26 cellular contexts compared by ENCODE assay signal in the genomic region with DNA sequence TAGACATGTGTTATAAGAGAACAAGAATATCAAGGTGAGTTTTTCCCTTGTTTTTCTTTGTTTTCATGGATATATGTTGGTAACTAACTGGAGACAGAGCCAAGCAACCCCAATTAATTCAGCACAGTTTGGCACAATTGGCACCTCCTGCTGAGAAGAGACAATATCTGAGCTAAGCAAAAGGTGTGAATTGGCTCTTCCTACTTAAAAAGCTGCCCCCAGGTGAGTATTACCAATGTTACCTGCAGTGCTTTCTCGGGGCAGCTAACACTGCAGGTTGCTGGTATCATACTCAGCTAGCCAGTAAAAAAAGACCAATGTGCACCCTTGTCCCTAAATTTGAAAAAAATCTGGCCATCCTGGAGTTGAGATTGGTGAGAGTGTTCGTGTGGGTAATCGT.
DNase-seq lines count a peak whose midpoint lies in the region; ATAC-seq and TF ChIP-seq lines count a peak whose summit lies in the region.
"Had no signal": no experiment of that assay in that cellular context is flagged by ENCODE, and none has a peak within 500 bp of the region (broad histone marks: within the 10 kb centered on the region; RNA-seq: fewer than 3 reads in every experiment).

No MANE protein-coding gene starts in this region.

- H3F3A ChIP-seq in GM23338 (replicated peaks; ENCODE audit: low read depth): no peaks in the 10 kb centered on the region
- no peaks in the 10 kb centered on the region for H3F3A ChIP-seq in neural progenitor cell (ENCODE audit: low read depth)

- DNase-seq in GM23338 (ENCODE audit: low spot score) (peak; percentile 16), NCI-H2081 (lab: John Stamatoyannopoulos, UW) (peak; percentile 86 to 96), WTC11 (ENCODE audit: low spot score) (no peak), neural progenitor cell (ENCODE audit: low spot score) (peak; percentile 31), NCI-H1092 (lab: John Stamatoyannopoulos, UW) (no peak), left ventricle myocardium inferior (no peak)
- no peak for DNase-seq in activated CD8-positive, alpha-beta memory T cell treated with anti-CD3 and anti-CD28 coated beads for 24 hours
- DNase-seq: AML-193; Caco-2; CD4-positive, alpha-beta memory T cell; GDM1; GM23248; NCI-H1048; NCI-H1694; NCI-H2029 treated with DMSO at 0.1 percent for 48 hours; NCI-H2171; NCI-H226; NCI-H510A treated with DMSO at 0.1 percent for 48 hours; OCI-M1; Peyer's patch; SHP77 treated with DMSO at 0.1 percent for 48 hours; T-helper 1 cell had no signal

- no peak overlapping the region for H3K27ac ChIP-seq in GM23338 (ENCODE audit: low read depth)
- H3K27ac ChIP-seq in neural progenitor cell: no peak overlapping the region
- no peak overlapping the region for H3K27ac ChIP-seq in left ventricle myocardium inferior (replicated peaks)
- H3K27ac ChIP-seq: A549; BLaER1 treated with 17β-estradiol and CSF1 and Interleukin-3, amounts not matched to agents 10 nM and 100 nM; GM23248; Peyer's patch had no signal

- H3K4me1 Mint-ChIP-seq in GM23338: peaks cover 8% of the 10 kb centered on the region
- peaks cover 8% of the 10 kb centered on the region for H3K4me1 Mint-ChIP-seq in WTC11
- H3K4me1 Mint-ChIP-seq in neural progenitor cell: peaks cover 9% of the 10 kb centered on the region
- H3K4me1 Mint-ChIP-seq: CD4-positive, alpha-beta memory T cell had no signal

- no peak overlapping the region for H3K9ac ChIP-seq in neural progenitor cell
- H3K9ac ChIP-seq: BLaER1 treated with 17β-estradiol and CSF1 and Interleukin-3, amounts not matched to agents 10 nM and 100 nM; GM23248 had no signal

- H3K9me2 ChIP-seq in GM23338 (ENCODE audit: insufficient read depth): no peaks in the 10 kb centered on the region

- POLR2A ChIA-PET in WTC11 (lab: Charles Lee): no interaction called here

- no peak overlapping the region for H3K27ac Mint-ChIP-seq in GM23338
- no peak overlapping the region for H3K27ac Mint-ChIP-seq in WTC11
- H3K27ac Mint-ChIP-seq in neural progenitor cell: no peak overlapping the region
- H3K27ac Mint-ChIP-seq: CD4-positive, alpha-beta memory T cell had no signal

- no peaks in the 10 kb centered on the region for H4K20me1 ChIP-seq in GM23338 (replicated peaks; ENCODE audit: insufficient read depth)
- no peaks in the 10 kb centered on the region for H4K20me1 ChIP-seq in neural progenitor cell (ENCODE audit: low read depth)
- H4K20me1 ChIP-seq: BLaER1 treated with 17β-estradiol and CSF1 and Interleukin-3, amounts not matched to agents 10 nM and 100 nM had no signal

- H2AFZ ChIP-seq in GM23338: no peak overlapping the region
- no peak overlapping the region for H2AFZ ChIP-seq in neural progenitor cell (replicated peaks)
- H2AFZ ChIP-seq: GM23248 had no signal

- ATAC-seq in GM23338 (peak; percentile 80), WTC11 (peak; percentile 34; the same call in 1 of the 2 replicates)
- ATAC-seq: A549, GM12878 had no signal

- TF ChIP-seq CTCF in GM23338 (conservative IDR thresholded peaks at IDR 0.05; ENCODE audit: low read depth in 2 of 2) (no peak), WTC11 (IDR thresholded peaks at IDR 0.05) (no peak), neural progenitor cell (IDR thresholded peaks at IDR 0.05) (no peak), left ventricle myocardium inferior (IDR thresholded peaks at IDR 0.05; ENCODE audit: borderline replicate concordance) (no peak)

- intact Hi-C loops in left ventricle myocardium inferior (cut with micrococcal nuclease): no loop called here

- CTCF ChIA-PET in WTC11 (lab: Charles Lee): interaction anchor here (0.8 to 1.0 kb wide), 2 partner anchors 64 to 156 kb away, joined by 3 read pairs; no protein-coding TSS in a partner anchor

- H3K4me2 ChIP-seq in GM23338 (no peak overlapping the region), neural progenitor cell (no peak overlapping the region)
- H3K4me2 ChIP-seq: A549; BLaER1 treated with 17β-estradiol and CSF1 and Interleukin-3, amounts not matched to agents 10 nM and 100 nM had no signal

- H3K27me3 Mint-ChIP-seq in GM23338 (ENCODE audit: insufficient read depth, low read depth, poor library complexity) (peaks cover 3% of the 10 kb centered on the region), WTC11 (ENCODE audit: low read depth) (no peaks in the 10 kb centered on the region), neural progenitor cell (ENCODE audit: insufficient read depth, low read depth) (peaks cover 3% of the 10 kb centered on the region)
- H3K27me3 Mint-ChIP-seq: CD4-positive, alpha-beta memory T cell had no signal

- H3K27me3 ChIP-seq in GM23338 (ENCODE audit: insufficient read depth) (no peaks in the 10 kb centered on the region), neural progenitor cell (no peaks in the 10 kb centered on the region), left ventricle myocardium inferior (ENCODE audit: low read depth) (no peaks in the 10 kb centered on the region)
- H3K27me3 ChIP-seq: Peyer's patch had no signal

- 0 out of 2 replicates have a peak, but pooled peaks cover 8% of the 10 kb centered on the region for H3K4me1 ChIP-seq in GM23338 (ENCODE audit: insufficient read depth)
- H3K4me1 ChIP-seq in neural progenitor cell: peaks cover 11% of the 10 kb centered on the region
- H3K4me1 ChIP-seq in left ventricle myocardium inferior: no peaks in the 10 kb centered on the region
- H3K4me1 ChIP-seq: A549, Caco-2, Peyer's patch had no signal

- H3K79me2 ChIP-seq in GM23338 (replicated peaks; ENCODE audit: insufficient read depth): no peaks in the 10 kb centered on the region
- H3K79me2 ChIP-seq in neural progenitor cell (ENCODE audit: low read depth): no peaks in the 10 kb centered on the region

- no peak overlapping the region for H3K4me3 ChIP-seq in GM23338
- no peak overlapping the region for H3K4me3 ChIP-seq in neural progenitor cell
- no peak overlapping the region for H3K4me3 ChIP-seq in left ventricle myocardium inferior
- H3K4me3 ChIP-seq: A549; BLaER1 treated with 17β-estradiol and CSF1 and Interleukin-3, amounts not matched to agents 10 nM and 100 nM; GM12878; GM23248; HAP-1; Peyer's patch had no signal

- H3K9me3 Mint-ChIP-seq in GM23338: no peaks in the 10 kb centered on the region
- H3K9me3 Mint-ChIP-seq in WTC11: no peaks in the 10 kb centered on the region
- H3K9me3 Mint-ChIP-seq in neural progenitor cell: peaks cover 7% of the 10 kb centered on the region

- H3K4me3 Mint-ChIP-seq in GM23338 (no peak overlapping the region), WTC11 (no peak overlapping the region), neural progenitor cell (no peak overlapping the region)
- H3K4me3 Mint-ChIP-seq: CD4-positive, alpha-beta memory T cell had no signal

- H3K36me3 Mint-ChIP-seq in GM23338 (ENCODE audit: low read depth) (no peaks in the 10 kb centered on the region), WTC11 (no peaks in the 10 kb centered on the region), neural progenitor cell (no peaks in the 10 kb centered on the region)
- H3K36me3 Mint-ChIP-seq: CD4-positive, alpha-beta memory T cell had no signal

- H3K9me3 ChIP-seq in neural progenitor cell (ENCODE audit: low read depth): no peaks in the 10 kb centered on the region
- H3K9me3 ChIP-seq in left ventricle myocardium inferior (replicated peaks): no peaks in the 10 kb centered on the region
- H3K9me3 ChIP-seq: A549; BLaER1 treated with 17β-estradiol and CSF1 and Interleukin-3, amounts not matched to agents 10 nM and 100 nM; Caco-2; HAP-1; Peyer's patch had no signal

- H3K36me3 ChIP-seq in GM23338 (ENCODE audit: insufficient read depth) (no peaks in the 10 kb centered on the region), neural progenitor cell (no peaks in the 10 kb centered on the region), left ventricle myocardium inferior (no peaks in the 10 kb centered on the region)
- H3K36me3 ChIP-seq: BLaER1 treated with 17β-estradiol and CSF1 and Interleukin-3, amounts not matched to agents 10 nM and 100 nM; HAP-1; Peyer's patch had no signal

TF ChIP-seq in GM23338, 12 proteins besides CTCF, POLR2A, EP300 and RAD21 (continues in another document):
- TF ChIP-seq NANOG (IDR thresholded peaks at IDR 0.05; ENCODE audit: borderline replicate concordance): no peak

TF ChIP-seq in WTC11, 78 proteins besides CTCF, POLR2A, EP300 and RAD21 (continues in another document):
- TF ChIP-seq ATF1 (CRISPR knock-in tag; IDR thresholded peaks at IDR 0.05) (no peak), TCF7 (CRISPR knock-in tag; IDR thresholded peaks at IDR 0.05; ENCODE audit: low read depth) (no peak)
- TF ChIP-seq, protein P1, sequence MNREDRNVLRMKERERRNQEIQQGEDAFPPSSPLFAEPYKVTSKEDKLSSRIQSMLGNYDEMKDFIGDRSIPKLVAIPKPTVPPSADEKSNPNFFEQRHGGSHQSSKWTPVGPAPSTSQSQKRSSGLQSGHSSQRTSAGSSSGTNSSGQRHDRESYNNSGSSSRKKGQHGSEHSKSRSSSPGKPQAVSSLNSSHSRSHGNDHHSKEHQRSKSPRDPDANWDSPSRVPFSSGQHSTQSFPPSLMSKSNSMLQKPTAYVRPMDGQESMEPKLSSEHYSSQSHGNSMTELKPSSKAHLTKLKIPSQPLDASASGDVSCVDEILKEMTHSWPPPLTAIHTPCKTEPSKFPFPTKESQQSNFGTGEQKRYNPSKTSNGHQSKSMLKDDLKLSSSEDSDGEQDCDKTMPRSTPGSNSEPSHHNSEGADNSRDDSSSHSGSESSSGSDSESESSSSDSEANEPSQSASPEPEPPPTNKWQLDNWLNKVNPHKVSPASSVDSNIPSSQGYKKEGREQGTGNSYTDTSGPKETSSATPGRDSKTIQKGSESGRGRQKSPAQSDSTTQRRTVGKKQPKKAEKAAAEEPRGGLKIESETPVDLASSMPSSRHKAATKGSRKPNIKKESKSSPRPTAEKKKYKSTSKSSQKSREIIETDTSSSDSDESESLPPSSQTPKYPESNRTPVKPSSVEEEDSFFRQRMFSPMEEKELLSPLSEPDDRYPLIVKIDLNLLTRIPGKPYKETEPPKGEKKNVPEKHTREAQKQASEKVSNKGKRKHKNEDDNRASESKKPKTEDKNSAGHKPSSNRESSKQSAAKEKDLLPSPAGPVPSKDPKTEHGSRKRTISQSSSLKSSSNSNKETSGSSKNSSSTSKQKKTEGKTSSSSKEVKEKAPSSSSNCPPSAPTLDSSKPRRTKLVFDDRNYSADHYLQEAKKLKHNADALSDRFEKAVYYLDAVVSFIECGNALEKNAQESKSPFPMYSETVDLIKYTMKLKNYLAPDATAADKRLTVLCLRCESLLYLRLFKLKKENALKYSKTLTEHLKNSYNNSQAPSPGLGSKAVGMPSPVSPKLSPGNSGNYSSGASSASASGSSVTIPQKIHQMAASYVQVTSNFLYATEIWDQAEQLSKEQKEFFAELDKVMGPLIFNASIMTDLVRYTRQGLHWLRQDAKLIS (CRISPR knock-in tag; IDR thresholded peaks at IDR 0.05; ENCODE audit: borderline replicate concordance): no peak

Comparison
In these comparisons a context has a peak if more than half of its experiments do, and no peak if none do; other contexts are left out.
1. DNase-seq: peak in GM23338 (single experiment), NCI-H2081 (2 of 2) and neural progenitor cell (single experiment); none in WTC11 (single experiment), NCI-H1092 (single experiment), left ventricle myocardium inferior (single experiment) and activated CD8-positive, alpha-beta memory T cell treated with anti-CD3 and anti-CD28 coated beads for 24 hours (single experiment).